Comparison of ENCODE assay signal across 13 cellular contexts in the genomic region with DNA sequence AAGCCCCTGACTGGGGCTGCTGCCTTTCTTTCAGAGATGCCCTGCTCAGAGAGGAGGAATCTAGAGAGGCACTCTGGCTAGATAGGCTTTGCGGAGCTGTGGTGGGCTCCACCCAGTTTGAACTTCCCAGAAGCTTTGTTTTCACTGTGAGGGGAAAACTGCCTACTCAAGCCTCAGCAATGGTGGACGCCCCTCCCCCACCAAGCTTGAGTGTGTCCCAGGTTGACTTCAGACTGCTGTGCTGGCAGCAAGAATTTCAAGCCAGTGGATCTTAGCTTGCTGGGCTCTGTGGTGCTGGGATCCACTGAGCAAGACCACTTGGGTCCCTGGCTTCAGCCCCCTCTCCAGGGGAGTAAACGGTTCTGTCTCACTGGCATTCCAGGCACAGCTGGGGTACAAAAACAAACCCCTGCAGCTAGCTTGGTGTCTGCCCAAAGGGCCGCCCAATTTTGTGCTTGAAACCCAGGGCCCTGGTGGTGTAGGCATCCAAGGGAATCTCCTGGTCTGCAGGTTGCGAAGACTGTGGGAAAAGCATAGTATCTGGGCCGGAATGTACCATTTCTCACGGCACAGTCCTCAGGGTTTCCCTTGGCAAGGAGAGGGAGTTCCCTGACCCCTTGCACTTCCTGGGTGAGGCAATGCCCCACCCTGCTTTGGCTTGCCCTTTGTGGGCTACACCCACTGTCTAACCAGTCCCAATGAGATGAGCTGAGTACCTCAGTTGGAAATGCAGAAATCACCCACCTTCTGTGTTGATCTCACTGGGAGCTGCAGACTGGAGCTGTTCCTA. TPM values are rescaled to one million over a fixed set of nuclear protein-coding genes. Genes with fewer than 3 reads are reported as not detected.
"Had no signal": no experiment of that assay in that cellular context is flagged by ENCODE, and none has a peak within 500 bp of the region (broad histone marks: within the 10 kb centered on the region; RNA-seq: fewer than 3 reads in every experiment).

No MANE protein-coding gene starts in this region.

RNA-seq across cellular contexts. Expression of gene CCL20, which starts 25.9 kb away (rescaled TPM):
- total RNA-seq: activated B cell treated with CpG ODN at 0.5 μM for 24 hours, astrocyte, left cardiac atrium, tibial nerve, uterus had no signal
- polyA plus RNA-seq: neural cell had no signal

RNA-seq across cellular contexts. Expression of gene DAW1, which starts 31.9 kb away (rescaled TPM):
- total RNA-seq: activated B cell treated with CpG ODN at 0.5 μM for 24 hours; activated CD4-positive, alpha-beta T cell treated with anti-CD3 and anti-CD28 coated beads for 36 hours; activated T-helper 2 cell treated with anti-CD3 and anti-CD28 coated beads, Interferon-gamma antibody, Interleukin-2, Interleukin-4, amounts not matched to agents 10 μg/mL and 5 μg/mL and 100 μg/mL, durations not matched to agents 14 hours and 24 hours and 36 hours; gastroesophageal sphincter; mucosa of gallbladder; right lobe of liver; T-helper 1 cell treated with Interleukin-12 subunit alpha and Interleukin-12 subunit beta and Interleukin-4 antibody, amounts not matched to agents 30 ng/mL and 1 ng/mL, for 36 hours had no signal
- polyA plus RNA-seq: adrenal gland had no signal
